ENCODE assay signal across 15 cellular contexts in the genomic region with DNA sequence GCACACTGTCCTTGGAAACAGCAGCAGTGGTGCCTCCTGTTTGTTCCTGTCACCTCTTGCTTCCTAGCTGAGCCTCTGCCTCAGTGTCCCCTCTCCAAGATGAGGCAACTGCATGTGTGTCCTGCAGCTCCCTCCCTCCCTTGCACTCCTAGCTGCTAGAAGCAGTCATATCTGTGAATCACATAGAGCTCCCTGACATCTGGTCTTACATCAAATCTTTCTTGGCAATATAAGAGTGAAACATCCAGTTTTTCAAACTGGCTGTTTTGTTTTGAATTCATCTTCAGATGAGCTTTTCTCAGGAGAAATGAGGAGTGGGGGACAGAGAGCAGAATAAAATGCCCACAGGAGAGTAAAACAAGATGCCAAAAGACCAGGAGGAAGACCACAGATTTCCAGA.
DNase-seq lines count a peak whose midpoint lies in the region; ATAC-seq and TF ChIP-seq lines count a peak whose summit lies in the region.
"Had no signal": no experiment of that assay in that cellular context is flagged by ENCODE, and none has a peak within 500 bp of the region (broad histone marks: within the 10 kb centered on the region; RNA-seq: fewer than 3 reads in every experiment).

No MANE protein-coding gene starts in this region.

- no peaks in the 10 kb centered on the region for H3K27me3 ChIP-seq in BE2C
- H3K27me3 ChIP-seq: ascending aorta had no signal

- peak; percentile 68 for DNase-seq in GM03348 (ENCODE audit: low spot score)
- DNase-seq in RWPE1 (ENCODE audit: low spot score) = no peak
- DNase-seq in fibroblast of gingiva (ENCODE audit: low read depth) = peak; percentile 53
- no peak for DNase-seq in stimulated activated effector memory CD8-positive, alpha-beta T cell treated with anti-CD3 and anti-CD28 coated beads, Interleukin-12 subunit alpha, Interleukin-12 subunit beta, amount 100 ng/mL, for 72 hours (ENCODE audit: low spot score in 2 of 2)
- DNase-seq in NCI-H524 (lab: John Stamatoyannopoulos, UW) = no peak
- no peak for DNase-seq in mesenteric fat pad (ENCODE audit: low spot score)
- DNase-seq in BE2C = no peak
- DNase-seq: activated CD4-positive, alpha-beta T cell treated with anti-CD3 and anti-CD28 coated beads, Interleukin-2, amount 50 U/mL, for 48 hours; DMS79; erythroblast; NCI-H1694 treated with DMSO at 0.1 percent for 48 hours; NCI-H510A had no signal

- peaks cover 40% of the 10 kb centered on the region for H3K4me1 Mint-ChIP-seq in stimulated activated effector memory CD8-positive, alpha-beta T cell treated with anti-CD3 and anti-CD28 coated beads, Interleukin-12 subunit alpha, Interleukin-12 subunit beta, amount 100 ng/mL, for 72 hours

- no peak overlapping the region for H3K4me3 ChIP-seq in BE2C (ENCODE audit: low read depth, low read length)
- H3K4me3 ChIP-seq: ascending aorta, prostate gland had no signal

- CTCF ChIA-PET in RWPE1 (lab: Yijun Ruan, JAX) = interaction anchor here (1.1 kb wide), 1 partner anchor 151 kb away, joined by 3 read pairs; no protein-coding TSS in a partner anchor

- ATAC-seq in stimulated activated effector memory CD8-positive, alpha-beta T cell treated with anti-CD3 and anti-CD28 coated beads, Interleukin-12 subunit alpha, Interleukin-12 subunit beta, amount 100 ng/mL, for 72 hours = no peak

- H3K4me1 ChIP-seq in BE2C = no peaks in the 10 kb centered on the region
- H3K4me1 ChIP-seq: prostate gland had no signal

- no peaks in the 10 kb centered on the region for H3K9me3 ChIP-seq in BE2C
- H3K9me3 ChIP-seq: ascending aorta, prostate gland had no signal

- H3K9me3 Mint-ChIP-seq in stimulated activated effector memory CD8-positive, alpha-beta T cell treated with anti-CD3 and anti-CD28 coated beads, Interleukin-12 subunit alpha, Interleukin-12 subunit beta, amount 100 ng/mL, for 72 hours = no peaks in the 10 kb centered on the region

- no peak overlapping the region for H3K4me3 Mint-ChIP-seq in stimulated activated effector memory CD8-positive, alpha-beta T cell treated with anti-CD3 and anti-CD28 coated beads, Interleukin-12 subunit alpha, Interleukin-12 subunit beta, amount 100 ng/mL, for 72 hours
- H3K4me3 Mint-ChIP-seq: CD14-positive monocyte had no signal

- peak overlapping the region; percentile 15; the same call in 1 of the 2 replicates for H3K27ac ChIP-seq in RWPE1
- H3K27ac ChIP-seq: ascending aorta had no signal

- no peak for TF ChIP-seq CTCF in RWPE1 (conservative IDR thresholded peaks at IDR 0.05; ENCODE audit: low read depth)
- no peak for TF ChIP-seq CTCF in BE2C (IDR thresholded peaks at IDR 0.05; ENCODE audit: low read depth, low read length)

- H3K36me3 Mint-ChIP-seq in stimulated activated effector memory CD8-positive, alpha-beta T cell treated with anti-CD3 and anti-CD28 coated beads, Interleukin-12 subunit alpha, Interleukin-12 subunit beta, amount 100 ng/mL, for 72 hours = peaks cover 85% of the 10 kb centered on the region

- H3K27ac Mint-ChIP-seq in stimulated activated effector memory CD8-positive, alpha-beta T cell treated with anti-CD3 and anti-CD28 coated beads, Interleukin-12 subunit alpha, Interleukin-12 subunit beta, amount 100 ng/mL, for 72 hours = peak overlapping the region; percentile 12
- H3K27ac Mint-ChIP-seq: CD14-positive monocyte had no signal

- no peaks in the 10 kb centered on the region for H3K36me3 ChIP-seq in BE2C
- H3K36me3 ChIP-seq: ascending aorta, prostate gland had no signal

- POLR2A ChIA-PET in RWPE1 (lab: Yijun Ruan, JAX; ENCODE audit: low non-redundant PET) = no interaction called here

Comparison
In these comparisons a context has a peak if more than half of its experiments do, and no peak if none do; other contexts are left out.
1. DNase-seq: peak in GM03348 (single experiment) and fibroblast of gingiva (single experiment); none in RWPE1 (single experiment), stimulated activated effector memory CD8-positive, alpha-beta T cell treated with anti-CD3 and anti-CD28 coated beads, Interleukin-12 subunit alpha, Interleukin-12 subunit beta, amount 100 ng/mL, for 72 hours (0 of 2), NCI-H524 (0 of 2), mesenteric fat pad (single experiment) and BE2C (single experiment).